In genomic region chr11:99015634-99016454, GRCh38 we compare ENCODE assay signal across 1 cellular context.
A peak's percentile ranks its signal among the peaks of the same experiment; 100 is the strongest.
TF ChIP-seq lines count a peak whose summit lies in the region.

No MANE protein-coding gene starts in this region.

TF ChIP-seq in GM12878, 131 proteins besides CTCF, POLR2A, EP300 and RAD21 (continued from another document):
- TF ChIP-seq SMC3 (IDR thresholded peaks at IDR 0.05; ENCODE audit: borderline replicate concordance, low read length) (peak; percentile 72), BCL11A (IDR thresholded peaks at IDR 0.05; ENCODE audit: low read depth, low read length) (no peak), ZSCAN29 (IDR thresholded peaks at IDR 0.05) (no peak), ZNF384 (IDR thresholded peaks at IDR 0.05; ENCODE audit: borderline replicate concordance, low read depth, low read length) (peak; percentile 81), SPI1 (IDR thresholded peaks at IDR 0.05; ENCODE audit: borderline replicate concordance, insufficient read depth, low read depth, low read length) (0 out of 2 replicates have a peak, but pooled peaks have one; percentile 8), ZNF592 (IDR thresholded peaks at IDR 0.05) (0 out of 2 replicates have a peak, but pooled peaks have one; percentile 6), BACH1 (IDR thresholded peaks at IDR 0.05; ENCODE audit: borderline replicate concordance) (no peak), ZNF274 (IDR thresholded peaks at IDR 0.05; ENCODE audit: insufficient read depth, insufficient read length) (no peak), CBX3 (IDR thresholded peaks at IDR 0.05; ENCODE audit: borderline replicate concordance, low read depth) (no peak), TAF1 (IDR thresholded peaks at IDR 0.05; ENCODE audit: borderline replicate concordance, low read depth, low read length) (no peak), SIN3A (IDR thresholded peaks at IDR 0.05; ENCODE audit: low read depth, low read length) (no peak), SMARCA5 (IDR thresholded peaks at IDR 0.05) (no peak), SKIL (IDR thresholded peaks at IDR 0.05; ENCODE audit: low read depth, poor library complexity, severe bottlenecking) (no peak), ASH2L (IDR thresholded peaks at IDR 0.05; ENCODE audit: borderline replicate concordance, low read depth) (no peak), STAT3 (IDR thresholded peaks at IDR 0.05; ENCODE audit: low read depth, low read length) (no peak), HCFC1 (IDR thresholded peaks at IDR 0.05; ENCODE audit: low read length) (no peak), E4F1 (IDR thresholded peaks at IDR 0.05; ENCODE audit: borderline replicate concordance, partially characterized antibody) (no peak), MAX (IDR thresholded peaks at IDR 0.05; ENCODE audit: low read depth, low read length) (no peak), MTA3 (IDR thresholded peaks at IDR 0.05; ENCODE audit: borderline replicate concordance, low read length) (no peak), HDAC2 (IDR thresholded peaks at IDR 0.05) (no peak)
TF ChIP-seq in GM12878: peak in this region for 4.
